17 cellular contexts compared by ENCODE assay signal in genomic region chr3:177481329-177481728, GRCh38.
DNase-seq lines count a peak whose midpoint lies in the region; ATAC-seq and TF ChIP-seq lines count a peak whose summit lies in the region.
"Had no signal": no experiment of that assay in that cellular context is flagged by ENCODE, and none has a peak within 500 bp of the region (broad histone marks: within the 10 kb centered on the region; RNA-seq: fewer than 3 reads in every experiment).

No MANE protein-coding gene starts in this region.

- no peaks in the 10 kb centered on the region for H3K36me3 Mint-ChIP-seq in stimulated activated naive B cell treated with anti-CD40 and anti-IgM and Interleukin-4, amounts not matched to agents 10 μg/mL and 1 μg/mL and 100 μg/mL, for 72 hours
- H3K36me3 Mint-ChIP-seq in HFFc6 (ENCODE audit: low read depth) = peaks cover 15% of the 10 kb centered on the region
- peaks cover 13% of the 10 kb centered on the region for H3K36me3 Mint-ChIP-seq in WTC11

- H3K4me1 ChIP-seq in ascending aorta = peaks cover 0 to 25% of the 10 kb centered on the region in 2 donors

- peaks cover 0 to 10% of the 10 kb centered on the region in 2 donors for H3K9me3 ChIP-seq in ascending aorta
- H3K9me3 ChIP-seq: suprapubic skin had no signal

- no peaks in the 10 kb centered on the region for H3K36me3 ChIP-seq in ascending aorta
- H3K36me3 ChIP-seq: suprapubic skin, WERI-Rb-1 had no signal

- H3K27me3 ChIP-seq in ascending aorta = no peaks in the 10 kb centered on the region
- H3K27me3 ChIP-seq: suprapubic skin had no signal

- ATAC-seq in HG02870 (IDR thresholded peaks at IDR 0.05; ENCODE audit: unreplicated experiment) (peak; percentile 63), WTC11 (no peak)
- ATAC-seq in stimulated activated naive B cell treated with anti-CD40 and anti-IgM and Interleukin-4, amounts not matched to agents 10 μg/mL and 1 μg/mL and 100 μg/mL, for 72 hours (replicated peaks) = peak; percentile 70 to 79
- ATAC-seq: activated T-helper 17 cell treated with anti-CD3 and anti-CD28 coated beads, Interleukin-2, amount 50 U/mL, for 72 hours had no signal

- H3K4me3 ChIP-seq in ascending aorta = no peak overlapping the region
- H3K4me3 ChIP-seq: suprapubic skin had no signal

- H3K9me3 Mint-ChIP-seq in stimulated activated naive B cell treated with anti-CD40 and anti-IgM and Interleukin-4, amounts not matched to agents 10 μg/mL and 1 μg/mL and 100 μg/mL, for 72 hours = peaks cover 0 to 5% of the 10 kb centered on the region in 2 donors
- H3K9me3 Mint-ChIP-seq in HFFc6 (peaks cover 8% of the 10 kb centered on the region; the same call in 1 of the 2 replicates), WTC11 (peaks cover 17% of the 10 kb centered on the region)
- H3K9me3 Mint-ChIP-seq: activated T-helper 17 cell treated with anti-CD3 and anti-CD28 coated beads, Interleukin-2, amount 50 U/mL, for 72 hours had no signal

- peaks cover 3 to 6% of the 10 kb centered on the region in 2 donors for H3K4me1 Mint-ChIP-seq in stimulated activated naive B cell treated with anti-CD40 and anti-IgM and Interleukin-4, amounts not matched to agents 10 μg/mL and 1 μg/mL and 100 μg/mL, for 72 hours
- peaks cover 37% of the 10 kb centered on the region for H3K4me1 Mint-ChIP-seq in HFFc6 (ENCODE audit: low read depth)
- peaks cover 8% of the 10 kb centered on the region for H3K4me1 Mint-ChIP-seq in WTC11
- H3K4me1 Mint-ChIP-seq: activated T-helper 17 cell treated with anti-CD3 and anti-CD28 coated beads, Interleukin-2, amount 50 U/mL, for 72 hours had no signal

- no peak overlapping the region for H3K4me3 Mint-ChIP-seq in stimulated activated naive B cell treated with anti-CD40 and anti-IgM and Interleukin-4, amounts not matched to agents 10 μg/mL and 1 μg/mL and 100 μg/mL, for 72 hours
- no peak overlapping the region for H3K4me3 Mint-ChIP-seq in HFFc6
- no peak overlapping the region for H3K4me3 Mint-ChIP-seq in WTC11
- H3K4me3 Mint-ChIP-seq: activated T-helper 17 cell treated with anti-CD3 and anti-CD28 coated beads, Interleukin-2, amount 50 U/mL, for 72 hours had no signal

- POLR2A ChIA-PET in WTC11 (lab: Charles Lee) = no interaction called here

- no peaks in the 10 kb centered on the region for H3K27me3 Mint-ChIP-seq in stimulated activated naive B cell treated with anti-CD40 and anti-IgM and Interleukin-4, amounts not matched to agents 10 μg/mL and 1 μg/mL and 100 μg/mL, for 72 hours
- H3K27me3 Mint-ChIP-seq in HFFc6 (ENCODE audit: insufficient read depth) (no peaks in the 10 kb centered on the region), WTC11 (ENCODE audit: low read depth) (no peaks in the 10 kb centered on the region)
- H3K27me3 Mint-ChIP-seq: activated T-helper 17 cell treated with anti-CD3 and anti-CD28 coated beads, Interleukin-2, amount 50 U/mL, for 72 hours had no signal

- peak; percentile 29 to 67 for DNase-seq in NOMO-1 (lab: John Stamatoyannopoulos, UW; ENCODE audit: unreplicated experiment in 2 of 2)
- DNase-seq in ascending aorta (ENCODE audit: low spot score in 2 of 2) = no peak
- no peak for DNase-seq in stimulated activated naive B cell treated with anti-CD40 and anti-IgM and Interleukin-4, amounts not matched to agents 10 μg/mL and 1 μg/mL and 100 μg/mL, for 72 hours
- DNase-seq in HFFc6 = no peak
- no peak for DNase-seq in NCI-H2107 (lab: John Stamatoyannopoulos, UW)
- DNase-seq in WTC11 (ENCODE audit: low spot score) = no peak
- DNase-seq: activated CD8-positive, alpha-beta memory T cell treated with anti-CD3 and anti-CD28 coated beads for 24 hours; amniotic stem cell; DMS53; NCI-H1417; SK-N-SH; stimulated activated CD4-positive, alpha-beta T cell treated with anti-CD3 and anti-CD28 coated beads, Interleukin-1b, Interleukin-23, amount 100 ng/mL, for 48 hours; WERI-Rb-1 had no signal

- intact Hi-C loops in ascending aorta (cut with DNase I) = no loop called here

- peak overlapping the region; percentile 69 to 73 for H3K27ac ChIP-seq in ascending aorta
- H3K27ac ChIP-seq: C4-2B, suprapubic skin, WERI-Rb-1 had no signal

- TF ChIP-seq CTCF in ascending aorta (IDR thresholded peaks at IDR 0.05) (no peak), HFFc6 (IDR thresholded peaks at IDR 0.05) (no peak), WTC11 (IDR thresholded peaks at IDR 0.05) (no peak)

- no peak overlapping the region for H3K27ac Mint-ChIP-seq in stimulated activated naive B cell treated with anti-CD40 and anti-IgM and Interleukin-4, amounts not matched to agents 10 μg/mL and 1 μg/mL and 100 μg/mL, for 72 hours
- H3K27ac Mint-ChIP-seq in HFFc6 (no peak overlapping the region), WTC11 (no peak overlapping the region)
- H3K27ac Mint-ChIP-seq: activated T-helper 17 cell treated with anti-CD3 and anti-CD28 coated beads, Interleukin-2, amount 50 U/mL, for 72 hours had no signal

- CTCF ChIA-PET in WTC11 (lab: Charles Lee) = interaction anchor here (1.0 kb wide), 1 partner anchor 121 kb away, joined by 4 read pairs; no protein-coding TSS in a partner anchor

TF ChIP-seq in WTC11, 78 proteins besides CTCF, POLR2A, EP300 and RAD21 (continues in another document):
- TF ChIP-seq NFATC4 (CRISPR knock-in tag; IDR thresholded peaks at IDR 0.05) = no peak
- TF ChIP-seq ZNF671 (CRISPR knock-in tag; IDR thresholded peaks at IDR 0.05) = no peak
- TF ChIP-seq ZNF425 (CRISPR knock-in tag; conservative IDR thresholded peaks at IDR 0.05) = no peak
- TF ChIP-seq, protein P1, sequence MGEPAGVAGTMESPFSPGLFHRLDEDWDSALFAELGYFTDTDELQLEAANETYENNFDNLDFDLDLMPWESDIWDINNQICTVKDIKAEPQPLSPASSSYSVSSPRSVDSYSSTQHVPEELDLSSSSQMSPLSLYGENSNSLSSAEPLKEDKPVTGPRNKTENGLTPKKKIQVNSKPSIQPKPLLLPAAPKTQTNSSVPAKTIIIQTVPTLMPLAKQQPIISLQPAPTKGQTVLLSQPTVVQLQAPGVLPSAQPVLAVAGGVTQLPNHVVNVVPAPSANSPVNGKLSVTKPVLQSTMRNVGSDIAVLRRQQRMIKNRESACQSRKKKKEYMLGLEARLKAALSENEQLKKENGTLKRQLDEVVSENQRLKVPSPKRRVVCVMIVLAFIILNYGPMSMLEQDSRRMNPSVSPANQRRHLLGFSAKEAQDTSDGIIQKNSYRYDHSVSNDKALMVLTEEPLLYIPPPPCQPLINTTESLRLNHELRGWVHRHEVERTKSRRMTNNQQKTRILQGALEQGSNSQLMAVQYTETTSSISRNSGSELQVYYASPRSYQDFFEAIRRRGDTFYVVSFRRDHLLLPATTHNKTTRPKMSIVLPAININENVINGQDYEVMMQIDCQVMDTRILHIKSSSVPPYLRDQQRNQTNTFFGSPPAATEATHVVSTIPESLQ (CRISPR knock-in tag; IDR thresholded peaks at IDR 0.05) = no peak
- no peak for TF ChIP-seq NFE2L1 (CRISPR knock-in tag; IDR thresholded peaks at IDR 0.05)
- no peak for TF ChIP-seq CREM (CRISPR knock-in tag; IDR thresholded peaks at IDR 0.05)
- TF ChIP-seq, protein P2, sequence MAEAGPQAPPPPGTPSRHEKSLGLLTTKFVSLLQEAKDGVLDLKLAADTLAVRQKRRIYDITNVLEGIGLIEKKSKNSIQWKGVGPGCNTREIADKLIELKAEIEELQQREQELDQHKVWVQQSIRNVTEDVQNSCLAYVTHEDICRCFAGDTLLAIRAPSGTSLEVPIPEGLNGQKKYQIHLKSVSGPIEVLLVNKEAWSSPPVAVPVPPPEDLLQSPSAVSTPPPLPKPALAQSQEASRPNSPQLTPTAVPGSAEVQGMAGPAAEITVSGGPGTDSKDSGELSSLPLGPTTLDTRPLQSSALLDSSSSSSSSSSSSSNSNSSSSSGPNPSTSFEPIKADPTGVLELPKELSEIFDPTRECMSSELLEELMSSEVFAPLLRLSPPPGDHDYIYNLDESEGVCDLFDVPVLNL (CRISPR knock-in tag; IDR thresholded peaks at IDR 0.05; ENCODE audit: borderline replicate concordance, low read depth) = no peak
- TF ChIP-seq ZNF512 (CRISPR knock-in tag; IDR thresholded peaks at IDR 0.05; ENCODE audit: borderline replicate concordance) = no peak
- no peak for TF ChIP-seq CREB1 (CRISPR knock-in tag; IDR thresholded peaks at IDR 0.05)

Comparison
In these comparisons a context has a peak if more than half of its experiments do, and no peak if none do; other contexts are left out.
1. DNase-seq: peak in NOMO-1 (2 of 2); none in ascending aorta (0 of 2), stimulated activated naive B cell treated with anti-CD40 and anti-IgM and Interleukin-4, amounts not matched to agents 10 μg/mL and 1 μg/mL and 100 μg/mL, for 72 hours (single experiment), HFFc6 (single experiment), NCI-H2107 (single experiment) and WTC11 (single experiment).